ENCODE assay signal across 24 cellular contexts in the genomic region with DNA sequence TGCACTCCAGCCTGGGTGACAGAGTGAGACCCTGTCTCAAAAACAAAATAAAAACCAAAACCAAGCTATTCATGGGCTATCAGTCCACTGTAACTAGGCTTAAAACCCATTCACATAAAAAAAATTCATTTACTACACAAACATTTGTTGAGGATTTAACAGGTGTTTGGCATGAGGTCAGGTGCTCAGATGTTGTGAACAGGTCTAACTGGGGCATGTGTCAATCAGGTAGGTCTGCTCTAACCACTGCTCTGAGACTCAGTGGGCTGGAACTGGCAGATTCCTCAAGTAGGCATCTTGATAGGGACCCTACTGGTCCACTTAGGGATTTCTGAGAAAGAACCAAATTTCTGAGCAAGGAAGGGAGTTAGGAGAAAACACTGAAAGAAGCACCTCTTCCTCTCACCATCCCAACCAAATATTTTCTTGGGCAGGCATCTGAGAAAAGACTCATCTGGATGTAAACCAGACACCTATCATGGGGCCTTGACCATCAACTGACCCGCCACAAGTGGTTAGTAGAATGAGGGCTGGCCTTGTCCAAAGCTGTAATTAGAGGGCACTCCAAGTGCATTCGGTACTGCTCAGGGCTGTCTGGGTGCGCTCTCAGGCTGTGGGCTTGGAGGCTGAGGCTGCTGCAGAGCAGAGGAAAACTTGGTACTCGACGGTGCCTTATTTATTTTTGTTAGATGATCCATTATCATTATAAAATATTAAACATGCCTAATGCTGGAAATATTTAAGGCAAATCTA. TPM values are rescaled to one million over a fixed set of nuclear protein-coding genes. Genes with fewer than 3 reads are reported as not detected.
A peak's percentile ranks its signal among the peaks of the same experiment; 100 is the strongest.
DNase-seq lines count a peak whose midpoint lies in the region; ATAC-seq, FAIRE-seq and TF ChIP-seq lines count a peak whose summit lies in the region.
"Had no signal": no experiment of that assay in that cellular context is flagged by ENCODE, and none has a peak within 500 bp of the region (broad histone marks: within the 10 kb centered on the region; RNA-seq: fewer than 3 reads in every experiment).

No MANE protein-coding gene starts in this region.

- peaks cover 72% of the 10 kb centered on the region for H3K36me3 ChIP-seq in CD8-positive, alpha-beta memory T cell (ENCODE audit: insufficient read depth, low read length)
- H3K36me3 ChIP-seq in pancreas, result no peaks in the 10 kb centered on the region
- H3K36me3 ChIP-seq in right atrium auricular region, result peaks cover 22% of the 10 kb centered on the region

- CTCF ChIA-PET in activated CD8-positive, alpha-beta memory T cell treated with anti-CD3 and anti-CD28 coated beads, Interleukin-2, amount 10 ng/mL, durations not matched to agents 7 days and 5 days (lab: Charles Lee), result interaction anchor here (0.8 to 0.9 kb wide), 2 partner anchors 9 to 13 kb away, joined by 3 read pairs; no protein-coding TSS in a partner anchor
- CTCF ChIA-PET in CD8-positive, alpha-beta memory T cell (lab: Charles Lee), result interaction anchor here (1.2 to 2.6 kb wide), 7 partner anchors 10 to 186 kb away, joined by 4 to 9 read pairs (median 5); no protein-coding TSS in a partner anchor

- H3K27ac ChIP-seq in CD8-positive, alpha-beta memory T cell (ENCODE audit: low read depth, low read length), result no peak overlapping the region
- H3K27ac ChIP-seq in pancreas, result peak overlapping the region in 2 of 4 donors; percentile 48 to 50
- no peak overlapping the region for H3K27ac ChIP-seq in right atrium auricular region
- H3K27ac ChIP-seq: hepatocyte, lower lobe of right lung, upper lobe of left lung had no signal

- no peak for FAIRE-seq in pancreas (lab: Jason Lieb, UNC)
- FAIRE-seq: bronchial epithelial cell, endothelial cell of umbilical vein had no signal

- no peaks in the 10 kb centered on the region for H3K9me3 ChIP-seq in CD8-positive, alpha-beta memory T cell (ENCODE audit: low read length)
- H3K9me3 ChIP-seq in pancreas (no peaks in the 10 kb centered on the region), right atrium auricular region (no peaks in the 10 kb centered on the region)
- H3K9me3 ChIP-seq: lower lobe of right lung, upper lobe of left lung had no signal

- POLR2A ChIA-PET in CD8-positive, alpha-beta memory T cell (lab: Charles Lee), result interaction anchor here (0.6 to 0.8 kb wide), 2 partner anchors 12 to 69 kb away, joined by 3 to 4 read pairs; no protein-coding TSS in a partner anchor

- H3K27me3 Mint-ChIP-seq in activated CD8-positive, alpha-beta memory T cell treated with anti-CD3 and anti-CD28 coated beads, Interleukin-2, amount 10 ng/mL, durations not matched to agents 7 days and 5 days, result no peaks in the 10 kb centered on the region
- H3K27me3 Mint-ChIP-seq in CD8-positive, alpha-beta memory T cell, result no peaks in the 10 kb centered on the region
- no peaks in the 10 kb centered on the region for H3K27me3 Mint-ChIP-seq in activated naive CD8-positive, alpha-beta T cell treated with anti-CD3 and anti-CD28 coated beads for 36 hours

- no peak for TF ChIP-seq CTCF in pancreas (IDR thresholded peaks at IDR 0.05)
- no peak for TF ChIP-seq CTCF in right atrium auricular region (IDR thresholded peaks at IDR 0.05)

- peaks cover 20% of the 10 kb centered on the region for H3K4me1 Mint-ChIP-seq in activated CD8-positive, alpha-beta memory T cell treated with anti-CD3 and anti-CD28 coated beads, Interleukin-2, amount 10 ng/mL, durations not matched to agents 7 days and 5 days
- H3K4me1 Mint-ChIP-seq in CD8-positive, alpha-beta memory T cell, result peaks cover 13 to 33% (median 26%) of the 10 kb centered on the region in 3 donors
- H3K4me1 Mint-ChIP-seq in activated naive CD8-positive, alpha-beta T cell treated with anti-CD3 and anti-CD28 coated beads for 36 hours, result peaks cover 28% of the 10 kb centered on the region

- DNase-seq in activated CD8-positive, alpha-beta memory T cell treated with anti-CD3 and anti-CD28 coated beads, Interleukin-2, amount 10 ng/mL, durations not matched to agents 7 days and 5 days, result peak; percentile 30
- no peak for DNase-seq in activated CD8-positive, alpha-beta memory T cell treated with anti-CD3 and anti-CD28 coated beads for 24 hours
- DNase-seq in CD8-positive, alpha-beta memory T cell, result no peak
- DNase-seq in activated naive CD8-positive, alpha-beta T cell treated with anti-CD3 and anti-CD28 coated beads for 36 hours, result no peak
- peak in 4 of 6 donors; percentile 48 to 77 (median 70) for DNase-seq in pancreas
- no peak for DNase-seq in right atrium auricular region (ENCODE audit: low spot score)
- DNase-seq: activated T-cell treated with anti-CD3 and anti-CD28 coated beads, Interleukin-2, amount 50 U/mL, for 1 hour; anterior cingulate cortex; C1 segment of cervical spinal cord; lower lobe of right lung; NCI-H1092 treated with DMSO at 0.1 percent for 48 hours; NCI-H1694 treated with DMSO at 0.1 percent for 48 hours; NCI-H524 treated with DMSO at 0.1 percent for 48 hours; PC-3; stimulated activated CD4-positive, alpha-beta T cell treated with anti-CD3 and anti-CD28 coated beads, Interleukin-4, amount 100 ng/mL, for 24 hours; substantia nigra had no signal

- ATAC-seq in activated CD8-positive, alpha-beta memory T cell treated with anti-CD3 and anti-CD28 coated beads, Interleukin-2, amount 10 ng/mL, durations not matched to agents 7 days and 5 days, result no peak
- peak; percentile 68 to 79 (median 74) for ATAC-seq in pancreas
- ATAC-seq in HG02763 (IDR thresholded peaks at IDR 0.05; ENCODE audit: unreplicated experiment), result no peak
- ATAC-seq: activated CD4-positive, CD25-positive, alpha-beta regulatory T cell treated with anti-CD3 and anti-CD28 coated beads, Interleukin-2, amount 50 U/mL, for 24 hours; GM23338; lower lobe of right lung; PC-3 had no signal

- WGBS in pancreas, 2 donors, result 42 to 49% methylated on average over 5 of the region's 5 CpGs

- no peaks in the 10 kb centered on the region for H3K27me3 ChIP-seq in CD8-positive, alpha-beta memory T cell (ENCODE audit: insufficient read depth, low read length, poor library complexity, severe bottlenecking)
- H3K27me3 ChIP-seq in pancreas (no peaks in the 10 kb centered on the region), right atrium auricular region (no peaks in the 10 kb centered on the region)
- H3K27me3 ChIP-seq: hepatocyte, upper lobe of left lung had no signal

- no peak overlapping the region for H3K4me3 Mint-ChIP-seq in activated CD8-positive, alpha-beta memory T cell treated with anti-CD3 and anti-CD28 coated beads, Interleukin-2, amount 10 ng/mL, durations not matched to agents 7 days and 5 days
- H3K4me3 Mint-ChIP-seq in CD8-positive, alpha-beta memory T cell, result no peak overlapping the region
- H3K4me3 Mint-ChIP-seq in activated naive CD8-positive, alpha-beta T cell treated with anti-CD3 and anti-CD28 coated beads for 36 hours, result no peak overlapping the region
- H3K4me3 Mint-ChIP-seq: GM23338, nephron had no signal

- H3K9me3 Mint-ChIP-seq in activated CD8-positive, alpha-beta memory T cell treated with anti-CD3 and anti-CD28 coated beads, Interleukin-2, amount 10 ng/mL, durations not matched to agents 7 days and 5 days (ENCODE audit: low read depth), result no peaks in the 10 kb centered on the region
- H3K9me3 Mint-ChIP-seq in CD8-positive, alpha-beta memory T cell, result no peaks in the 10 kb centered on the region
- H3K9me3 Mint-ChIP-seq in activated naive CD8-positive, alpha-beta T cell treated with anti-CD3 and anti-CD28 coated beads for 36 hours, result no peaks in the 10 kb centered on the region
- H3K9me3 Mint-ChIP-seq: GM23338, nephron had no signal

- no peaks in the 10 kb centered on the region for H3K4me1 ChIP-seq in CD8-positive, alpha-beta memory T cell (ENCODE audit: insufficient read depth, low read length)
- peaks cover 28 to 35% (median 30%) of the 10 kb centered on the region in 3 donors for H3K4me1 ChIP-seq in pancreas
- peaks cover 0 to 16% of the 10 kb centered on the region in 2 donors for H3K4me1 ChIP-seq in right atrium auricular region
- H3K4me1 ChIP-seq: lower lobe of right lung, upper lobe of left lung had no signal

- peaks cover 70% of the 10 kb centered on the region for H3K36me3 Mint-ChIP-seq in activated CD8-positive, alpha-beta memory T cell treated with anti-CD3 and anti-CD28 coated beads, Interleukin-2, amount 10 ng/mL, durations not matched to agents 7 days and 5 days
- H3K36me3 Mint-ChIP-seq in CD8-positive, alpha-beta memory T cell, result peaks cover 11 to 91% (median 21%) of the 10 kb centered on the region in 3 donors
- H3K36me3 Mint-ChIP-seq in activated naive CD8-positive, alpha-beta T cell treated with anti-CD3 and anti-CD28 coated beads for 36 hours, result peaks cover 36% of the 10 kb centered on the region

- H3K27ac Mint-ChIP-seq in activated CD8-positive, alpha-beta memory T cell treated with anti-CD3 and anti-CD28 coated beads, Interleukin-2, amount 10 ng/mL, durations not matched to agents 7 days and 5 days, result peak overlapping the region; percentile 46
- peak overlapping the region in 7 of 8 donors; percentile 15 to 85 (median 50) for H3K27ac Mint-ChIP-seq in CD8-positive, alpha-beta memory T cell
- peak overlapping the region; percentile 72 for H3K27ac Mint-ChIP-seq in activated naive CD8-positive, alpha-beta T cell treated with anti-CD3 and anti-CD28 coated beads for 36 hours
- H3K27ac Mint-ChIP-seq: GM23338 had no signal

- no peak overlapping the region for H3K4me3 ChIP-seq in CD8-positive, alpha-beta memory T cell (ENCODE audit: low read length)
- H3K4me3 ChIP-seq in pancreas, result no peak overlapping the region
- H3K4me3 ChIP-seq in right atrium auricular region, result no peak overlapping the region
- H3K4me3 ChIP-seq: GM23338, hepatocyte, lower lobe of right lung, upper lobe of left lung had no signal

- intact Hi-C loops in pancreas (cut with DNase I), result no loop called here

RNA-seq across cellular contexts. Expression of gene WIPF1, which starts 33.9 kb away (rescaled TPM):
- total RNA-seq in activated CD8-positive, alpha-beta memory T cell treated with anti-CD3 and anti-CD28 coated beads, Interleukin-2, amount 10 ng/mL, durations not matched to agents 7 days and 5 days, result 100 to 1,000 TPM; 465 to 588 TPM
- total RNA-seq in CD8-positive, alpha-beta memory T cell, result 100 to 1,000 TPM; 317 to 326 TPM
- 200 TPM for polyA plus RNA-seq in CD8-positive, alpha-beta memory T cell
- 100 to 1,000 TPM; 384 to 391 TPM for total RNA-seq in activated naive CD8-positive, alpha-beta T cell treated with anti-CD3 and anti-CD28 coated beads for 36 hours
- total RNA-seq in pancreas (10 to 100 TPM in 3 of 6 donors, 1 to 10 TPM in 3; 5.2 to 26.8 (median 9.0) TPM), right atrium auricular region (10 to 100 TPM; 12.3 to 17.5 TPM)
- 1 to 10 TPM; 4.7 to 6.2 TPM for polyA plus RNA-seq in pancreas

Comparison
In these comparisons a context has a peak if more than half of its experiments do, and no peak if none do; other contexts are left out.
1. DNase-seq: peak in activated CD8-positive, alpha-beta memory T cell treated with anti-CD3 and anti-CD28 coated beads, Interleukin-2, amount 10 ng/mL, durations not matched to agents 7 days and 5 days (single experiment) and pancreas (4 of 6); none in activated CD8-positive, alpha-beta memory T cell treated with anti-CD3 and anti-CD28 coated beads for 24 hours (single experiment), CD8-positive, alpha-beta memory T cell (0 of 5), activated naive CD8-positive, alpha-beta T cell treated with anti-CD3 and anti-CD28 coated beads for 36 hours (single experiment) and right atrium auricular region (single experiment).
2. ATAC-seq: peak in pancreas (4 of 4); none in activated CD8-positive, alpha-beta memory T cell treated with anti-CD3 and anti-CD28 coated beads, Interleukin-2, amount 10 ng/mL, durations not matched to agents 7 days and 5 days (single experiment) and HG02763 (single experiment).
3. RNA of gene WIPF1, which starts 33.9 kb away (total RNA-seq): 465 to 588 TPM in activated CD8-positive, alpha-beta memory T cell treated with anti-CD3 and anti-CD28 coated beads, Interleukin-2, amount 10 ng/mL, durations not matched to agents 7 days and 5 days, 384 to 391 TPM in activated naive CD8-positive, alpha-beta T cell treated with anti-CD3 and anti-CD28 coated beads for 36 hours and 317 to 326 TPM in CD8-positive, alpha-beta memory T cell; 12.3 to 17.5 TPM in right atrium auricular region and 5.2 to 26.8 TPM in pancreas; every median in the first group is over 10 times any median in the second.
4. Peak in every context shown above with its lines, with median percentiles within 50 percentile points of each other: H3K27ac Mint-ChIP-seq.